Comparison of ENCODE assay signal across 1 cellular context in genomic region chr14:69002069-69002468, GRCh38.
TF ChIP-seq lines count a peak whose summit lies in the region.

No MANE protein-coding gene starts in this region.

TF ChIP-seq in HepG2, 621 proteins besides CTCF, POLR2A, EP300 and RAD21 (continued from another document):
- TF ChIP-seq THRA (CRISPR knock-in tag; IDR thresholded peaks at IDR 0.05; ENCODE audit: borderline replicate concordance) (0 out of 2 replicates have a peak, but pooled peaks have one; percentile 36), NFE2 (CRISPR knock-in tag; IDR thresholded peaks at IDR 0.05) (no peak), HHEX (CRISPR knock-in tag; IDR thresholded peaks at IDR 0.05) (no peak), FOXO1 (CRISPR knock-in tag; IDR thresholded peaks at IDR 0.05) (no peak; the same call in 1 of the 2 replicates), MEIS2 (CRISPR knock-in tag; IDR thresholded peaks at IDR 0.05) (no peak), KMT2A (CRISPR knock-in tag; IDR thresholded peaks at IDR 0.05) (no peak), FOSL1 (CRISPR knock-in tag; IDR thresholded peaks at IDR 0.05; ENCODE audit: borderline replicate concordance) (no peak), ZKSCAN8 (CRISPR knock-in tag; IDR thresholded peaks at IDR 0.05; ENCODE audit: borderline replicate concordance) (peak; percentile 45; the same call in 1 of the 2 replicates), IRF2 (CRISPR knock-in tag; IDR thresholded peaks at IDR 0.05) (0 out of 2 replicates have a peak, but pooled peaks have one; percentile 50), CBX5 (CRISPR knock-in tag; IDR thresholded peaks at IDR 0.05; ENCODE audit: borderline replicate concordance) (peak; percentile 40; the same call in 1 of the 2 replicates), ZBTB7B (CRISPR knock-in tag; IDR thresholded peaks at IDR 0.05) (no peak), CAMTA2 (CRISPR knock-in tag; IDR thresholded peaks at IDR 0.05; ENCODE audit: borderline replicate concordance) (no peak), GMEB2 (CRISPR knock-in tag; IDR thresholded peaks at IDR 0.05; ENCODE audit: low read depth) (no peak), POLR2AphosphoS2 (IDR thresholded peaks at IDR 0.05; ENCODE audit: low read depth, low read length) (no peak), MXD4 (CRISPR knock-in tag; IDR thresholded peaks at IDR 0.05) (no peak), STAG1 (CRISPR knock-in tag; IDR thresholded peaks at IDR 0.05) (peak; percentile 88), MAFK (conservative IDR thresholded peaks at IDR 0.05 in 1 of 2, IDR thresholded peaks at IDR 0.05 in 1 of 2; ENCODE audit: low read length in 2 of 2) (peak in 1 of 2 experiments; percentile 4; a peak in 1 of 4 replicates), ZNF879 (CRISPR knock-in tag; IDR thresholded peaks at IDR 0.05) (no peak), ZBTB38 (CRISPR knock-in tag; IDR thresholded peaks at IDR 0.05) (0 out of 2 replicates have a peak, but pooled peaks have one; percentile 36), TSC22D2 (CRISPR knock-in tag; IDR thresholded peaks at IDR 0.05; ENCODE audit: borderline replicate concordance) (no peak), FOXA3 (CRISPR knock-in tag; IDR thresholded peaks at IDR 0.05) (no peak), TIGD3 (CRISPR knock-in tag; IDR thresholded peaks at IDR 0.05; ENCODE audit: borderline replicate concordance) (no peak), THAP7 (CRISPR knock-in tag; IDR thresholded peaks at IDR 0.05) (no peak), SAP130 (CRISPR knock-in tag; IDR thresholded peaks at IDR 0.05; ENCODE audit: low read depth) (peak; percentile 54), SMAD3 (CRISPR knock-in tag; IDR thresholded peaks at IDR 0.05) (no peak), HOXA9 (CRISPR knock-in tag; IDR thresholded peaks at IDR 0.05; ENCODE audit: borderline replicate concordance) (no peak), ZNF776 (CRISPR knock-in tag; IDR thresholded peaks at IDR 0.05) (no peak), FOXC1 (CRISPR knock-in tag; IDR thresholded peaks at IDR 0.05; ENCODE audit: borderline replicate concordance) (no peak), EZH2 (conservative IDR thresholded peaks at IDR 0.05; ENCODE audit: low read depth, low read length) (no peak), SP5 (CRISPR knock-in tag; IDR thresholded peaks at IDR 0.05; ENCODE audit: borderline replicate concordance, low read depth) (no peak), ZMYM2 (CRISPR knock-in tag; IDR thresholded peaks at IDR 0.05) (no peak), XRCC5 (optimal IDR thresholded peaks at IDR 0.05; ENCODE audit: low read length) (peak; percentile 54), FOSL2 (CRISPR knock-in tag; IDR thresholded peaks at IDR 0.05) (peak; percentile 26), CSRNP2 (CRISPR knock-in tag; conservative IDR thresholded peaks at IDR 0.05; ENCODE audit: low read depth) (no peak), SSRP1 (CRISPR knock-in tag; IDR thresholded peaks at IDR 0.05) (no peak), RERE (CRISPR knock-in tag; IDR thresholded peaks at IDR 0.05; ENCODE audit: low read depth) (no peak), NCOA2 (CRISPR knock-in tag; IDR thresholded peaks at IDR 0.05) (no peak), FLYWCH1 (CRISPR knock-in tag; IDR thresholded peaks at IDR 0.05) (no peak)
TF ChIP-seq in HepG2: peak in this region for 26.
